22 cellular contexts compared by ENCODE assay signal in genomic region chr14:76413962-76414665, GRCh38. TPM values are rescaled to one million over a fixed set of nuclear protein-coding genes. Genes with fewer than 3 reads are reported as not detected.
DNase-seq lines count a peak whose midpoint lies in the region; TF ChIP-seq lines count a peak whose summit lies in the region.
"Had no signal": no experiment of that assay in that cellular context is flagged by ENCODE, and none has a peak within 500 bp of the region (broad histone marks: within the 10 kb centered on the region; RNA-seq: fewer than 3 reads in every experiment).

No MANE protein-coding gene starts in this region.

- H3K27ac ChIP-seq in SK-N-MC: no peak overlapping the region
- H3K27ac ChIP-seq in iPS-18a (ENCODE audit: low read length): no peak overlapping the region
- H3K27ac ChIP-seq: BLaER1, cardiac muscle cell, gastroesophageal sphincter, prostate gland had no signal

- H3K9me3 Mint-ChIP-seq in progenitor cell of endocrine pancreas (ENCODE audit: low read depth): no peaks in the 10 kb centered on the region
- H3K9me3 Mint-ChIP-seq: activated CD4-positive, alpha-beta T cell treated with anti-CD3 and anti-CD28 coated beads, Interleukin-2, amount 10 ng/mL, durations not matched to agents 24 days and 14 days had no signal

- H3K4me1 Mint-ChIP-seq in progenitor cell of endocrine pancreas (ENCODE audit: low read depth): peaks cover 8% of the 10 kb centered on the region
- H3K4me1 Mint-ChIP-seq: activated CD4-positive, alpha-beta T cell treated with anti-CD3 and anti-CD28 coated beads, Interleukin-2, amount 10 ng/mL, durations not matched to agents 24 days and 14 days had no signal

- TF ChIP-seq CTCF in progenitor cell of endocrine pancreas (IDR thresholded peaks at IDR 0.05; ENCODE audit: unreplicated experiment): no peak
- no peak for TF ChIP-seq CTCF in GM13976 (IDR thresholded peaks at IDR 0.05; ENCODE audit: borderline replicate concordance, control extremely low read depth, extremely low read depth, insufficient read depth, missing control alignments)

- peak; percentile 13 for DNase-seq in NCI-H345 (lab: John Stamatoyannopoulos, UW)
- DNase-seq in NCI-H345 treated with DMSO at 0.1 percent for 48 hours (lab: John Stamatoyannopoulos, UW; ENCODE audit: unreplicated experiment): no peak
- DNase-seq in SK-N-MC (ENCODE audit: low read depth, low spot score): no peak
- no peak for DNase-seq in progenitor cell of endocrine pancreas (ENCODE audit: low spot score, unreplicated experiment)
- DNase-seq in NCI-H2107 treated with DMSO at 0.1 percent for 48 hours (lab: John Stamatoyannopoulos, UW; ENCODE audit: unreplicated experiment): no peak
- DNase-seq in amygdala (lab: John Stamatoyannopoulos, UW): no peak
- DNase-seq in GM13976 (ENCODE audit: low spot score): no peak
- DNase-seq: activated CD4-positive, alpha-beta T cell treated with anti-CD3 and anti-CD28 coated beads, Interleukin-2, amount 10 ng/mL, durations not matched to agents 24 days and 14 days; activated effector memory CD4-positive, alpha-beta T cell treated with Interleukin-2 at 50 U/mL for 16 hours; NCI-H510A; stimulated activated CD4-positive, alpha-beta T cell treated with anti-CD3 and anti-CD28 coated beads, Interleukin-2, amount 100 ng/mL, for 24 hours; stimulated activated naive CD4-positive, alpha-beta T cell treated with Interleukin-2 at 50 U/mL for 16 hours had no signal

- H3K9me3 ChIP-seq in SK-N-MC (ENCODE audit: low read depth, low read length) (no peaks in the 10 kb centered on the region), iPS-18a (ENCODE audit: control insufficient read depth, low read depth, low read length) (no peaks in the 10 kb centered on the region)
- H3K9me3 ChIP-seq: BLaER1, gastroesophageal sphincter, prostate gland had no signal

- peak overlapping the region; percentile 28; the same call in 1 of the 2 replicates for H3K4me3 ChIP-seq in SK-N-MC
- H3K4me3 ChIP-seq in iPS-18a (ENCODE audit: low read length): peak overlapping the region; percentile 78
- H3K4me3 ChIP-seq: BLaER1, cardiac muscle cell, gastroesophageal sphincter, lung, prostate gland had no signal

- H3K4me1 ChIP-seq in iPS-18a (ENCODE audit: control insufficient read depth, low read depth, low read length): peaks cover 13% of the 10 kb centered on the region
- H3K4me1 ChIP-seq: BLaER1, gastroesophageal sphincter, prostate gland had no signal

- H3K4me3 Mint-ChIP-seq in progenitor cell of endocrine pancreas (ENCODE audit: low read depth): peak overlapping the region; percentile 63
- H3K4me3 Mint-ChIP-seq: activated CD4-positive, alpha-beta T cell treated with anti-CD3 and anti-CD28 coated beads, Interleukin-2, amount 10 ng/mL, durations not matched to agents 24 days and 14 days had no signal

- H3K9ac ChIP-seq in SK-N-MC (ENCODE audit: insufficient read length) (no peak overlapping the region), iPS-18a (ENCODE audit: low read length) (peak overlapping the region; percentile 39)
- H3K9ac ChIP-seq: BLaER1 had no signal

- H3K36me3 ChIP-seq in SK-N-MC (ENCODE audit: insufficient read depth, low read length) (no peaks in the 10 kb centered on the region), iPS-18a (ENCODE audit: control insufficient read depth, low read depth, low read length) (no peaks in the 10 kb centered on the region)
- H3K36me3 ChIP-seq: BLaER1, cardiac muscle cell, gastroesophageal sphincter, prostate gland had no signal

- H3K27me3 Mint-ChIP-seq in progenitor cell of endocrine pancreas: peaks cover 35% of the 10 kb centered on the region

- H3K27ac Mint-ChIP-seq in progenitor cell of endocrine pancreas: no peak overlapping the region
- H3K27ac Mint-ChIP-seq: activated CD4-positive, alpha-beta T cell treated with anti-CD3 and anti-CD28 coated beads, Interleukin-2, amount 10 ng/mL, durations not matched to agents 24 days and 14 days had no signal

- in situ Hi-C loops in GM13976 (cut with MboI; ENCODE audit: low sequenced_read_pairs, unreplicated experiment): no loop called here

- no peaks in the 10 kb centered on the region for H3K36me3 Mint-ChIP-seq in progenitor cell of endocrine pancreas (ENCODE audit: insufficient read depth)

- no peaks in the 10 kb centered on the region for H3K27me3 ChIP-seq in iPS-18a (ENCODE audit: control insufficient read depth, insufficient read depth, low read length)
- H3K27me3 ChIP-seq: BLaER1 had no signal

RNA-seq across cellular contexts. Expression of gene ESRRB, which starts 38.2 kb away (rescaled TPM):
- total RNA-seq in progenitor cell of endocrine pancreas: 0.12 and 0.29 TPM in 2 replicates
- total RNA-seq: A172, dermis microvascular lymphatic vessel endothelial cell, G401, myocyte had no signal
